In genomic region chr16:54817432-54817831, GRCh38 we compare ENCODE assay signal across 9 cellular contexts.
DNase-seq lines count a peak whose midpoint lies in the region; ATAC-seq and TF ChIP-seq lines count a peak whose summit lies in the region.
"Had no signal": no experiment of that assay in that cellular context is flagged by ENCODE, and none has a peak within 500 bp of the region (broad histone marks: within the 10 kb centered on the region; RNA-seq: fewer than 3 reads in every experiment).

No MANE protein-coding gene starts in this region.

- H3K4me3 Mint-ChIP-seq in Caco-2 (ENCODE audit: unreplicated experiment) = no peak overlapping the region
- H3K4me3 Mint-ChIP-seq: effector memory CD8-positive, alpha-beta T cell had no signal

- no peak overlapping the region for H3K4me3 ChIP-seq in Caco-2 (ENCODE audit: low read depth, low read length)
- no peak overlapping the region for H3K4me3 ChIP-seq in liver (ENCODE audit: low read depth in 1 of 3, low read length in 3 of 3)
- H3K4me3 ChIP-seq in ascending aorta = no peak overlapping the region

- CTCF ChIA-PET in Caco-2 (lab: Charles Lee) = no interaction called here

- no peaks in the 10 kb centered on the region for H3K9me3 Mint-ChIP-seq in Caco-2 (ENCODE audit: unreplicated experiment)

- DNase-seq in Caco-2 (peak in 1 of 2 experiments; percentile 35), HuH-7 (ENCODE audit: low spot score) (peak; percentile 5), ascending aorta (ENCODE audit: low spot score in 2 of 2) (no peak)
- no peak for DNase-seq in activated CD8-positive, alpha-beta memory T cell treated with anti-CD3 and anti-CD28 coated beads for 24 hours
- DNase-seq: effector memory CD8-positive, alpha-beta T cell had no signal

- H3K27me3 ChIP-seq in Caco-2 (replicated peaks; ENCODE audit: control insufficient read depth, insufficient read depth, low read length) (no peaks in the 10 kb centered on the region), liver (ENCODE audit: control insufficient read depth in 4 of 4, insufficient read depth in 4 of 4, low read length in 3 of 4) (peaks cover 0 to 3% (median 1%) of the 10 kb centered on the region in 4 donors), ascending aorta (no peaks in the 10 kb centered on the region)

- no peaks in the 10 kb centered on the region for H3K9me3 ChIP-seq in Caco-2
- H3K9me3 ChIP-seq in liver (ENCODE audit: control insufficient read depth in 4 of 4, low read length in 3 of 4) = no peaks in the 10 kb centered on the region
- H3K9me3 ChIP-seq in ascending aorta = no peaks in the 10 kb centered on the region

- TF ChIP-seq CTCF in Caco-2 (IDR thresholded peaks at IDR 0.05; ENCODE audit: insufficient read depth in 1 of 2, low read depth in 1 of 2, low read length in 1 of 2, severe bottlenecking in 1 of 2, unreplicated experiment in 1 of 2) = peak; percentile 38 to 72
- peak; percentile 69 for TF ChIP-seq CTCF in VCaP (conservative IDR thresholded peaks at IDR 0.05)
- no peak for TF ChIP-seq CTCF in liver (IDR thresholded peaks at IDR 0.05; ENCODE audit: low read depth, low read length, missing input control)
- TF ChIP-seq CTCF in ascending aorta (IDR thresholded peaks at IDR 0.05) = no peak

- ATAC-seq in HG03045 (IDR thresholded peaks at IDR 0.05; ENCODE audit: unreplicated experiment) = no peak
- ATAC-seq in HG03280 (IDR thresholded peaks at IDR 0.05; ENCODE audit: unreplicated experiment) = no peak
- ATAC-seq: effector memory CD8-positive, alpha-beta T cell had no signal

- H3K36me3 Mint-ChIP-seq in Caco-2 (ENCODE audit: insufficient read depth, unreplicated experiment) = no peaks in the 10 kb centered on the region

- H3K27ac Mint-ChIP-seq in Caco-2 (ENCODE audit: unreplicated experiment) = peak overlapping the region; percentile 82
- H3K27ac Mint-ChIP-seq: effector memory CD8-positive, alpha-beta T cell had no signal

- H3K4me1 Mint-ChIP-seq in Caco-2 (ENCODE audit: low read depth, unreplicated experiment) = peaks cover 23% of the 10 kb centered on the region

- H3K36me3 ChIP-seq in Caco-2 (ENCODE audit: control insufficient read depth, insufficient read depth, low read length) (no peaks in the 10 kb centered on the region), liver (ENCODE audit: control insufficient read depth in 4 of 4, insufficient read depth in 3 of 4, low read depth in 1 of 4, low read length in 3 of 4) (no peaks in the 10 kb centered on the region), ascending aorta (no peaks in the 10 kb centered on the region)

- no TSS peak for BruUV-seq in Caco-2 (replicated peaks; lab: Mats Ljungman, UMichigan)

- H3K4me1 ChIP-seq in Caco-2 = peaks cover 20% of the 10 kb centered on the region
- H3K4me1 ChIP-seq in liver (ENCODE audit: control insufficient read depth in 4 of 4, insufficient read depth in 4 of 4, low read length in 3 of 4) = no peaks in the 10 kb centered on the region
- peaks cover 0 to 5% of the 10 kb centered on the region in 2 donors for H3K4me1 ChIP-seq in ascending aorta

- WGBS in liver = 49% methylated on average over 10 of the region's 10 CpGs

- peak overlapping the region; percentile 33; the same call in 1 of the 2 replicates for H3K27ac ChIP-seq in VCaP
- H3K27ac ChIP-seq in liver (ENCODE audit: low read depth in 1 of 2, low read length in 2 of 2) = no peak overlapping the region
- no peak overlapping the region for H3K27ac ChIP-seq in ascending aorta

- no peak overlapping the region for H3K9ac ChIP-seq in liver (ENCODE audit: low read depth in 1 of 2, low read length in 2 of 2)

- peak; percentile 46 to 53 for TF ChIP-seq RAD21 in liver (IDR thresholded peaks at IDR 0.05)

- H3K27me3 Mint-ChIP-seq in Caco-2 (ENCODE audit: insufficient read depth, unreplicated experiment) = no peaks in the 10 kb centered on the region

- POLR2A ChIA-PET in Caco-2 (lab: Charles Lee) = interaction anchor here (1.5 kb wide), 1 partner anchor 113 kb away, joined by 5 read pairs; the partner anchor contains the start of gene IRX5

- intact Hi-C loops in Caco-2 (cut with micrococcal nuclease; ENCODE audit: unreplicated experiment) = loop anchor here (5.0 to 10.0 kb wide), 6 partner anchors 110 to 1043 kb away; partner anchors contain the start of gene IRX3
- intact Hi-C loops in ascending aorta (cut with DNase I) = no loop called here

TF ChIP-seq in liver, 16 proteins besides CTCF, POLR2A, EP300 and RAD21:
- TF ChIP-seq HNF4A (conservative IDR thresholded peaks at IDR 0.05) (no peak), HNF4G (IDR thresholded peaks at IDR 0.05) (no peak), FOXA2 (IDR thresholded peaks at IDR 0.05) (no peak), TAF1 (conservative IDR thresholded peaks at IDR 0.05) (no peak), MAX (IDR thresholded peaks at IDR 0.05) (no peak), REST (IDR thresholded peaks at IDR 0.05) (no peak), YY1 (IDR thresholded peaks at IDR 0.05) (no peak), EGR1 (IDR thresholded peaks at IDR 0.05; ENCODE audit: low read depth in 2 of 2) (no peak)
TF ChIP-seq in liver: peak in this region for 0.

Comparison
In these comparisons a context has a peak if more than half of its experiments do, and no peak if none do; other contexts are left out.
1. CTCF ChIP-seq: peak in Caco-2 (2 of 2) and VCaP (single experiment); none in liver (single experiment) and ascending aorta (0 of 3).